In the genomic region with DNA sequence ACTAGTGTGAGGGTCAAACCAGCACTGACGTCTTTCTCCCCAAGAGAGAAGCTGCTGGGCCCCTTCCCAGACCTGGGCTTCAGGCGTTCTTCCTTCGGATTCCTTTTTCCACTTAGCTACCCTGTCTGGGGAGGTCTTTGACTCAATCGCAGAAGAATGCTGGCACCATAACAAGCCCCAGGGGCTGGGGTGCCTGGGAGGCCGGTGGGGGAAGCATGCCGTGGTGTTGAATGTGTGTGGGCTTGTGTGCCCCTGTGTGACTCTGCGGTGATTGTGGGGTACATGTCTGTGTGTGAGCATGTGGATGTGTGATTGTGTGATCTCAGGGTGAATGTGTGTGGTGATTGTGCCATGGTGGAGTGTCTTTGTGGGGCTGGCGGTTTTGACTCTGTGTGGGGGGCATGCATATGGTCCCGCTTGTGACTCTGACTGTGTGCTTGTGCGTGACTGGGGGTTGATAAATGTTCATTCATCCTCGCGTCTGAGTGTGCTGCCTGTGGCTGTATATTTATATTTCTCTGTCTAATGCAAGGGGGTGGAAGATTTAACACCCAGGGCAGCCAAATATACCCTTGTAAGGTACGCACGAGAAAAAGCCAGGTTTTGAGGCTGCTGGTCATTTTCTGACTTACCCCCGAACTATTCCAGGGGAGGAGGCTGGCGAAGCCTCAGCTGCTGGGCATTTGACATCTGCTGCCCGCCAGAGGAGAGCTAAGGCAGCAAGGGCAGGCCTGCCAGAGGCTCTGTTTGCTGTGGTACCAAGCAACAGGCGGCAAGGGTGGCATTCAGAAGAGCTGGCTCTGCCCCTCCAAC, we compare ENCODE assay signal across 1 cellular context.
TF ChIP-seq lines count a peak whose summit lies in the region.

No MANE protein-coding gene starts in this region.

TF ChIP-seq in K562, 482 proteins besides CTCF, POLR2A, EP300 and RAD21 (continued from another document and continues in another):
- TF ChIP-seq, protein P1, sequence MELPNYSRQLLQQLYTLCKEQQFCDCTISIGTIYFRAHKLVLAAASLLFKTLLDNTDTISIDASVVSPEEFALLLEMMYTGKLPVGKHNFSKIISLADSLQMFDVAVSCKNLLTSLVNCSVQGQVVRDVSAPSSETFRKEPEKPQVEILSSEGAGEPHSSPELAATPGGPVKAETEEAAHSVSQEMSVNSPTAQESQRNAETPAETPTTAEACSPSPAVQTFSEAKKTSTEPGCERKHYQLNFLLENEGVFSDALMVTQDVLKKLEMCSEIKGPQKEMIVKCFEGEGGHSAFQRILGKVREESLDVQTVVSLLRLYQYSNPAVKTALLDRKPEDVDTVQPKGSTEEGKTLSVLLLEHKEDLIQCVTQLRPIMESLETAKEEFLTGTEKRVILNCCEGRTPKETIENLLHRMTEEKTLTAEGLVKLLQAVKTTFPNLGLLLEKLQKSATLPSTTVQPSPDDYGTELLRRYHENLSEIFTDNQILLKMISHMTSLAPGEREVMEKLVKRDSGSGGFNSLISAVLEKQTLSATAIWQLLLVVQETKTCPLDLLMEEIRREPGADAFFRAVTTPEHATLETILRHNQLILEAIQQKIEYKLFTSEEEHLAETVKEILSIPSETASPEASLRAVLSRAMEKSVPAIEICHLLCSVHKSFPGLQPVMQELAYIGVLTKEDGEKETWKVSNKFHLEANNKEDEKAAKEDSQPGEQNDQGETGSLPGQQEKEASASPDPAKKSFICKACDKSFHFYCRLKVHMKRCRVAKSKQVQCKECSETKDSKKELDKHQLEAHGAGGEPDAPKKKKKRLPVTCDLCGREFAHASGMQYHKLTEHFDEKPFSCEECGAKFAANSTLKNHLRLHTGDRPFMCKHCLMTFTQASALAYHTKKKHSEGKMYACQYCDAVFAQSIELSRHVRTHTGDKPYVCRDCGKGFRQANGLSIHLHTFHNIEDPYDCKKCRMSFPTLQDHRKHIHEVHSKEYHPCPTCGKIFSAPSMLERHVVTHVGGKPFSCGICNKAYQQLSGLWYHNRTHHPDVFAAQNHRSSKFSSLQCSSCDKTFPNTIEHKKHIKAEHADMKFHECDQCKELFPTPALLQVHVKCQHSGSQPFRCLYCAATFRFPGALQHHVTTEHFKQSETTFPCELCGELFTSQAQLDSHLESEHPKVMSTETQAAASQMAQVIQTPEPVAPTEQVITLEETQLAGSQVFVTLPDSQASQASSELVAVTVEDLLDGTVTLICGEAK (IDR thresholded peaks at IDR 0.05): 0 out of 2 replicates have a peak, but pooled peaks have one; percentile 26
- TF ChIP-seq, protein P1 (CRISPR knock-in tag; IDR thresholded peaks at IDR 0.05): no peak
- peak; percentile 57; the same call in 1 of the 2 replicates for TF ChIP-seq SMARCA5 (IDR thresholded peaks at IDR 0.05)
- no peak for TF ChIP-seq ZNF583 (CRISPR knock-in tag; IDR thresholded peaks at IDR 0.05)
- TF ChIP-seq FOXK2 (conservative IDR thresholded peaks at IDR 0.05 in 1 of 2, IDR thresholded peaks at IDR 0.05 in 1 of 2; ENCODE audit: low read depth in 2 of 2): no peak
- TF ChIP-seq, protein P2, sequence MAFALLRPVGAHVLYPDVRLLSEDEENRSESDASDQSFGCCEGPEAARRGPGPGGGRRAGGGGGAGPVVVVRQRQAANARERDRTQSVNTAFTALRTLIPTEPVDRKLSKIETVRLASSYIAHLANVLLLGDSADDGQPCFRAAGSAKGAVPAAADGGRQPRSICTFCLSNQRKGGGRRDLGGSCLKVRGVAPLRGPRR (CRISPR knock-in tag; IDR thresholded peaks at IDR 0.05): 0 out of 2 replicates have a peak, but pooled peaks have one; percentile 18
- TF ChIP-seq NFRKB (IDR thresholded peaks at IDR 0.05; ENCODE audit: low read depth): 0 out of 2 replicates have a peak, but pooled peaks have one; percentile 35
- 0 out of 2 replicates have a peak, but pooled peaks have one; percentile 38 for TF ChIP-seq ELF4 (CRISPR knock-in tag; IDR thresholded peaks at IDR 0.05)
- TF ChIP-seq, protein P3, sequence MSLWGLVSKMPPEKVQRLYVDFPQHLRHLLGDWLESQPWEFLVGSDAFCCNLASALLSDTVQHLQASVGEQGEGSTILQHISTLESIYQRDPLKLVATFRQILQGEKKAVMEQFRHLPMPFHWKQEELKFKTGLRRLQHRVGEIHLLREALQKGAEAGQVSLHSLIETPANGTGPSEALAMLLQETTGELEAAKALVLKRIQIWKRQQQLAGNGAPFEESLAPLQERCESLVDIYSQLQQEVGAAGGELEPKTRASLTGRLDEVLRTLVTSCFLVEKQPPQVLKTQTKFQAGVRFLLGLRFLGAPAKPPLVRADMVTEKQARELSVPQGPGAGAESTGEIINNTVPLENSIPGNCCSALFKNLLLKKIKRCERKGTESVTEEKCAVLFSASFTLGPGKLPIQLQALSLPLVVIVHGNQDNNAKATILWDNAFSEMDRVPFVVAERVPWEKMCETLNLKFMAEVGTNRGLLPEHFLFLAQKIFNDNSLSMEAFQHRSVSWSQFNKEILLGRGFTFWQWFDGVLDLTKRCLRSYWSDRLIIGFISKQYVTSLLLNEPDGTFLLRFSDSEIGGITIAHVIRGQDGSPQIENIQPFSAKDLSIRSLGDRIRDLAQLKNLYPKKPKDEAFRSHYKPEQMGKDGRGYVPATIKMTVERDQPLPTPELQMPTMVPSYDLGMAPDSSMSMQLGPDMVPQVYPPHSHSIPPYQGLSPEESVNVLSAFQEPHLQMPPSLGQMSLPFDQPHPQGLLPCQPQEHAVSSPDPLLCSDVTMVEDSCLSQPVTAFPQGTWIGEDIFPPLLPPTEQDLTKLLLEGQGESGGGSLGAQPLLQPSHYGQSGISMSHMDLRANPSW (CRISPR knock-in tag; IDR thresholded peaks at IDR 0.05): 0 out of 2 replicates have a peak, but pooled peaks have one; percentile 33
- TF ChIP-seq, protein P4, sequence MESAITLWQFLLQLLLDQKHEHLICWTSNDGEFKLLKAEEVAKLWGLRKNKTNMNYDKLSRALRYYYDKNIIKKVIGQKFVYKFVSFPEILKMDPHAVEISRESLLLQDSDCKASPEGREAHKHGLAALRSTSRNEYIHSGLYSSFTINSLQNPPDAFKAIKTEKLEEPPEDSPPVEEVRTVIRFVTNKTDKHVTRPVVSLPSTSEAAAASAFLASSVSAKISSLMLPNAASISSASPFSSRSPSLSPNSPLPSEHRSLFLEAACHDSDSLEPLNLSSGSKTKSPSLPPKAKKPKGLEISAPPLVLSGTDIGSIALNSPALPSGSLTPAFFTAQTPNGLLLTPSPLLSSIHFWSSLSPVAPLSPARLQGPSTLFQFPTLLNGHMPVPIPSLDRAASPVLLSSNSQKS (CRISPR knock-in tag; IDR thresholded peaks at IDR 0.05): no peak
- TF ChIP-seq, protein P5, sequence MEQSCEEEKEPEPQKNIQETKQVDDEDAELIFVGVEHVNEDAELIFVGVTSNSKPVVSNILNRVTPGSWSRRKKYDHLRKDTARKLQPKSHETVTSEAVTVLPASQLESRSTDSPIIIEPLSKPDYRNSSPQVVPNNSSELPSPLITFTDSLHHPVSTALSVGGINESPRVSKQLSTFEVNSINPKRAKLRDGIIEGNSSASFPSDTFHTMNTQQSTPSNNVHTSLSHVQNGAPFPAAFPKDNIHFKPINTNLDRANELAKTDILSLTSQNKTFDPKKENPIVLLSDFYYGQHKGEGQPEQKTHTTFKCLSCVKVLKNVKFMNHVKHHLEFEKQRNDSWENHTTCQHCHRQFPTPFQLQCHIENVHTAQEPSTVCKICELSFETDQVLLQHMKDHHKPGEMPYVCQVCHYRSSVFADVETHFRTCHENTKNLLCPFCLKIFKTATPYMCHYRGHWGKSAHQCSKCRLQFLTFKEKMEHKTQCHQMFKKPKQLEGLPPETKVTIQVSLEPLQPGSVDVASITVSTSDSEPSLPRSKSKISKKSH (CRISPR knock-in tag; IDR thresholded peaks at IDR 0.05): no peak
- TF ChIP-seq TARDBP (IDR thresholded peaks at IDR 0.05): no peak
- no peak for TF ChIP-seq PPARD (CRISPR knock-in tag; IDR thresholded peaks at IDR 0.05)
- TF ChIP-seq MTA2 (IDR thresholded peaks at IDR 0.05; ENCODE audit: low read depth): 0 out of 2 replicates have a peak, but pooled peaks have one; percentile 5
- TF ChIP-seq ZBTB17 (CRISPR knock-in tag; IDR thresholded peaks at IDR 0.05): 0 out of 2 replicates have a peak, but pooled peaks have one; percentile 32
- TF ChIP-seq ATF7 (IDR thresholded peaks at IDR 0.05): no peak; the same call in 1 of the 2 replicates
- TF ChIP-seq ZNF76 (CRISPR knock-in tag; IDR thresholded peaks at IDR 0.05; ENCODE audit: borderline replicate concordance): no peak
- TF ChIP-seq, protein P6, sequence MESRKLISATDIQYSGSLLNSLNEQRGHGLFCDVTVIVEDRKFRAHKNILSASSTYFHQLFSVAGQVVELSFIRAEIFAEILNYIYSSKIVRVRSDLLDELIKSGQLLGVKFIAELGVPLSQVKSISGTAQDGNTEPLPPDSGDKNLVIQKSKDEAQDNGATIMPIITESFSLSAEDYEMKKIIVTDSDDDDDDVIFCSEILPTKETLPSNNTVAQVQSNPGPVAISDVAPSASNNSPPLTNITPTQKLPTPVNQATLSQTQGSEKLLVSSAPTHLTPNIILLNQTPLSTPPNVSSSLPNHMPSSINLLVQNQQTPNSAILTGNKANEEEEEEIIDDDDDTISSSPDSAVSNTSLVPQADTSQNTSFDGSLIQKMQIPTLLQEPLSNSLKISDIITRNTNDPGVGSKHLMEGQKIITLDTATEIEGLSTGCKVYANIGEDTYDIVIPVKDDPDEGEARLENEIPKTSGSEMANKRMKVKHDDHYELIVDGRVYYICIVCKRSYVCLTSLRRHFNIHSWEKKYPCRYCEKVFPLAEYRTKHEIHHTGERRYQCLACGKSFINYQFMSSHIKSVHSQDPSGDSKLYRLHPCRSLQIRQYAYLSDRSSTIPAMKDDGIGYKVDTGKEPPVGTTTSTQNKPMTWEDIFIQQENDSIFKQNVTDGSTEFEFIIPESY (CRISPR knock-in tag; IDR thresholded peaks at IDR 0.05): peak; percentile 45; the same call in 1 of the 2 replicates
- TF ChIP-seq FOXP1 (CRISPR knock-in tag; IDR thresholded peaks at IDR 0.05): 0 out of 2 replicates have a peak, but pooled peaks have one; percentile 61
- TF ChIP-seq, protein P7, sequence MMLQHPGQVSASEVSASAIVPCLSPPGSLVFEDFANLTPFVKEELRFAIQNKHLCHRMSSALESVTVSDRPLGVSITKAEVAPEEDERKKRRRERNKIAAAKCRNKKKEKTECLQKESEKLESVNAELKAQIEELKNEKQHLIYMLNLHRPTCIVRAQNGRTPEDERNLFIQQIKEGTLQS (IDR thresholded peaks at IDR 0.05): no peak
- TF ChIP-seq, protein P7 (CRISPR knock-in tag; conservative IDR thresholded peaks at IDR 0.05): no peak
- TF ChIP-seq, protein P8, sequence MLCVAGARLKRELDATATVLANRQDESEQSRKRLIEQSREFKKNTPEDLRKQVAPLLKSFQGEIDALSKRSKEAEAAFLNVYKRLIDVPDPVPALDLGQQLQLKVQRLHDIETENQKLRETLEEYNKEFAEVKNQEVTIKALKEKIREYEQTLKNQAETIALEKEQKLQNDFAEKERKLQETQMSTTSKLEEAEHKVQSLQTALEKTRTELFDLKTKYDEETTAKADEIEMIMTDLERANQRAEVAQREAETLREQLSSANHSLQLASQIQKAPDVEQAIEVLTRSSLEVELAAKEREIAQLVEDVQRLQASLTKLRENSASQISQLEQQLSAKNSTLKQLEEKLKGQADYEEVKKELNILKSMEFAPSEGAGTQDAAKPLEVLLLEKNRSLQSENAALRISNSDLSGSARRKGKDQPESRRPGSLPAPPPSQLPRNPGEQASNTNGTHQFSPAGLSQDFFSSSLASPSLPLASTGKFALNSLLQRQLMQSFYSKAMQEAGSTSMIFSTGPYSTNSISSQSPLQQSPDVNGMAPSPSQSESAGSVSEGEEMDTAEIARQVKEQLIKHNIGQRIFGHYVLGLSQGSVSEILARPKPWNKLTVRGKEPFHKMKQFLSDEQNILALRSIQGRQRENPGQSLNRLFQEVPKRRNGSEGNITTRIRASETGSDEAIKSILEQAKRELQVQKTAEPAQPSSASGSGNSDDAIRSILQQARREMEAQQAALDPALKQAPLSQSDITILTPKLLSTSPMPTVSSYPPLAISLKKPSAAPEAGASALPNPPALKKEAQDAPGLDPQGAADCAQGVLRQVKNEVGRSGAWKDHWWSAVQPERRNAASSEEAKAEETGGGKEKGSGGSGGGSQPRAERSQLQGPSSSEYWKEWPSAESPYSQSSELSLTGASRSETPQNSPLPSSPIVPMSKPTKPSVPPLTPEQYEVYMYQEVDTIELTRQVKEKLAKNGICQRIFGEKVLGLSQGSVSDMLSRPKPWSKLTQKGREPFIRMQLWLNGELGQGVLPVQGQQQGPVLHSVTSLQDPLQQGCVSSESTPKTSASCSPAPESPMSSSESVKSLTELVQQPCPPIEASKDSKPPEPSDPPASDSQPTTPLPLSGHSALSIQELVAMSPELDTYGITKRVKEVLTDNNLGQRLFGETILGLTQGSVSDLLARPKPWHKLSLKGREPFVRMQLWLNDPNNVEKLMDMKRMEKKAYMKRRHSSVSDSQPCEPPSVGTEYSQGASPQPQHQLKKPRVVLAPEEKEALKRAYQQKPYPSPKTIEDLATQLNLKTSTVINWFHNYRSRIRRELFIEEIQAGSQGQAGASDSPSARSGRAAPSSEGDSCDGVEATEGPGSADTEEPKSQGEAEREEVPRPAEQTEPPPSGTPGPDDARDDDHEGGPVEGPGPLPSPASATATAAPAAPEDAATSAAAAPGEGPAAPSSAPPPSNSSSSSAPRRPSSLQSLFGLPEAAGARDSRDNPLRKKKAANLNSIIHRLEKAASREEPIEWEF (CRISPR knock-in tag; IDR thresholded peaks at IDR 0.05): no peak
- TF ChIP-seq MBD2 (IDR thresholded peaks at IDR 0.05; ENCODE audit: borderline replicate concordance, low read depth): peak; percentile 9; the same call in 1 of the 2 replicates
- no peak for TF ChIP-seq CCNT2 (IDR thresholded peaks at IDR 0.05; ENCODE audit: borderline replicate concordance, extremely low read depth, insufficient read length, low read depth, low read length)
- 0 out of 4 replicates have a peak, but pooled peaks of 1 of the 2 experiments have one; percentile 19 for TF ChIP-seq HDAC1 (IDR thresholded peaks at IDR 0.05)
- TF ChIP-seq HLTF (IDR thresholded peaks at IDR 0.05): peak; percentile 61; the same call in 1 of the 2 replicates
